ENCODE assay signal across 16 cellular contexts in genomic region chr17:66930933-66931332, GRCh38. TPM values are rescaled to one million over a fixed set of nuclear protein-coding genes. Genes with fewer than 3 reads are reported as not detected.
A peak's percentile ranks its signal among the peaks of the same experiment; 100 is the strongest.
DNase-seq lines count a peak whose midpoint lies in the region; ATAC-seq, FAIRE-seq and TF ChIP-seq lines count a peak whose summit lies in the region.
"Had no signal": no experiment of that assay in that cellular context is flagged by ENCODE, and none has a peak within 500 bp of the region (broad histone marks: within the 10 kb centered on the region; RNA-seq: fewer than 3 reads in every experiment).

No MANE protein-coding gene starts in this region.

- peaks cover 17% of the 10 kb centered on the region for H3K9me3 Mint-ChIP-seq in WTC11
- H3K9me3 Mint-ChIP-seq: activated CD4-positive, alpha-beta memory T cell treated with anti-CD3 and anti-CD28 coated beads for 36 hours; activated T-helper 17 cell treated with anti-CD3 and anti-CD28 coated beads, Interleukin-2, amount 50 U/mL, for 72 hours had no signal

- CTCF ChIA-PET in WTC11 (lab: Charles Lee), result interaction anchor here (1.2 to 2.0 kb wide), 2 partner anchors 86 to 227 kb away, joined by 3 to 5 read pairs; no protein-coding TSS in a partner anchor
- CTCF ChIA-PET in HepG2 (lab: Yijun Ruan, JAX; ENCODE audit: low intra/inter-chr PET ratio, low total read pairs), result no interaction called here

- H3K27me3 ChIP-seq in HepG2 (ENCODE audit: control insufficient read depth in 1 of 2, insufficient read depth in 2 of 2, low read length in 2 of 2) (peaks cover 2 to 8% of the 10 kb centered on the region in 2 experiments; a peak in 4 of 5 replicates), colonic mucosa (no peaks in the 10 kb centered on the region), Peyer's patch (no peaks in the 10 kb centered on the region)

- H3K9me3 ChIP-seq in HepG2 (ENCODE audit: low read length) (no peaks in the 10 kb centered on the region), colonic mucosa (no peaks in the 10 kb centered on the region), Peyer's patch (no peaks in the 10 kb centered on the region)
- H3K9me3 ChIP-seq: heart left ventricle had no signal

- H3K4me3 Mint-ChIP-seq in WTC11, result no peak overlapping the region
- H3K4me3 Mint-ChIP-seq: activated CD4-positive, alpha-beta memory T cell treated with anti-CD3 and anti-CD28 coated beads for 36 hours; activated T-helper 17 cell treated with anti-CD3 and anti-CD28 coated beads, Interleukin-2, amount 50 U/mL, for 72 hours had no signal

- no peak overlapping the region for H3K27ac ChIP-seq in HepG2 (ENCODE audit: extremely low read length, insufficient read depth, low read length)
- H3K27ac ChIP-seq in colonic mucosa, result no peak overlapping the region
- H3K27ac ChIP-seq in Peyer's patch, result no peak overlapping the region
- H3K27ac ChIP-seq: coronary artery, heart left ventricle, parathyroid adenoma had no signal

- no peaks in the 10 kb centered on the region for H3K4me1 Mint-ChIP-seq in WTC11
- H3K4me1 Mint-ChIP-seq: activated T-helper 17 cell treated with anti-CD3 and anti-CD28 coated beads, Interleukin-2, amount 50 U/mL, for 72 hours had no signal

- H3K4me3 ChIP-seq in HepG2 (replicated peaks in 1 of 3; ENCODE audit: insufficient read depth in 1 of 3, low read depth in 2 of 3, low read length in 3 of 3), result no peak overlapping the region
- no peak overlapping the region for H3K4me3 ChIP-seq in colonic mucosa
- H3K4me3 ChIP-seq in Peyer's patch, result no peak overlapping the region
- H3K4me3 ChIP-seq: coronary artery, heart left ventricle had no signal

- peak; percentile 17 for DNase-seq in ELR (ENCODE audit: low read depth)
- no peak for DNase-seq in WTC11 (ENCODE audit: low spot score)
- peak; percentile 40 for DNase-seq in HepG2 (ENCODE audit: low spot score)
- DNase-seq in colonic mucosa, result no peak
- DNase-seq in stimulated activated CD4-positive, alpha-beta T cell treated with anti-CD3 and anti-CD28 coated beads, Interleukin-4, amount 100 ng/mL, for 1 hour, result no peak
- DNase-seq in Peyer's patch, result no peak
- DNase-seq: activated CD4-positive, alpha-beta memory T cell treated with anti-CD3 and anti-CD28 coated beads for 36 hours; heart left ventricle; Kasumi-1; NCI-H1694; NCI-H524 treated with DMSO at 0.1 percent for 48 hours had no signal

- TF ChIP-seq RAD21 in Ishikawa (IDR thresholded peaks at IDR 0.05; ENCODE audit: low read depth) (no peak), HepG2 (CRISPR knock-in tag; IDR thresholded peaks at IDR 0.05) (no peak)

- POLR2A ChIA-PET in WTC11 (lab: Charles Lee) (no interaction called here), HepG2 (lab: Yijun Ruan, JAX) (no interaction called here)

- in situ Hi-C loops in HepG2 (cut with HindIII; ENCODE audit: extremely low pct_ligation_motif_present, low pct_unique_long_range_greater_than_20kb), result no loop called here

- BruUV-seq in HepG2 (replicated peaks; lab: Mats Ljungman, UMichigan), result no TSS peak

- ATAC-seq in WTC11, result peak; percentile 93
- peak; percentile 70 for ATAC-seq in HepG2
- ATAC-seq in GM18505 (IDR thresholded peaks at IDR 0.05; ENCODE audit: unreplicated experiment), result no peak
- ATAC-seq: activated T-helper 17 cell treated with anti-CD3 and anti-CD28 coated beads, Interleukin-2, amount 50 U/mL, for 72 hours had no signal

- no peaks in the 10 kb centered on the region for H4K20me1 ChIP-seq in HepG2 (ENCODE audit: insufficient read depth, low read length)

- no peak for TF ChIP-seq CTCF in WTC11 (IDR thresholded peaks at IDR 0.05)
- TF ChIP-seq CTCF in HepG2 (CRISPR knock-in tag; IDR thresholded peaks at IDR 0.05), result no peak
- TF ChIP-seq CTCF in colonic mucosa (IDR thresholded peaks at IDR 0.05), result no peak
- no peak for TF ChIP-seq CTCF in Peyer's patch (IDR thresholded peaks at IDR 0.05)

- FAIRE-seq in HepG2 (lab: Jason Lieb, UNC), result no peak

- no peaks in the 10 kb centered on the region for H3K4me1 ChIP-seq in HepG2 (ENCODE audit: insufficient read depth, low read length)
- no peaks in the 10 kb centered on the region for H3K4me1 ChIP-seq in colonic mucosa
- H3K4me1 ChIP-seq in Peyer's patch, result no peaks in the 10 kb centered on the region
- H3K4me1 ChIP-seq: heart left ventricle, parathyroid adenoma had no signal

- TF ChIP-seq POLR2A in HepG2 (IDR thresholded peaks at IDR 0.05; ENCODE audit: insufficient read depth in 1 of 2, low read depth in 2 of 2, low read length in 2 of 2) (no peak), GM18505 (IDR thresholded peaks at IDR 0.05; ENCODE audit: borderline replicate concordance, extremely low read depth, insufficient read depth, insufficient read length) (no peak), Peyer's patch (IDR thresholded peaks at IDR 0.05) (no peak)

- H3K36me3 ChIP-seq in HepG2 (replicated peaks in 1 of 2; ENCODE audit: control insufficient read depth in 1 of 2, insufficient read depth in 2 of 2, low read length in 2 of 2) (no peaks in the 10 kb centered on the region), colonic mucosa (no peaks in the 10 kb centered on the region), Peyer's patch (no peaks in the 10 kb centered on the region)
- H3K36me3 ChIP-seq: heart left ventricle had no signal

- H3K4me2 ChIP-seq in HepG2 (ENCODE audit: low read depth, low read length), result no peak overlapping the region

- 11% methylated on average over 3 of the region's 3 CpGs for WGBS in HepG2 (ENCODE audit: low lambda C conversion rate)

- H2AFZ ChIP-seq in HepG2 (ENCODE audit: low read length), result no peak overlapping the region
- H2AFZ ChIP-seq: parathyroid adenoma had no signal

- H3K79me2 ChIP-seq in HepG2 (ENCODE audit: insufficient read depth, low read length), result no peaks in the 10 kb centered on the region
- H3K79me2 ChIP-seq: parathyroid adenoma had no signal

- peaks cover 4% of the 10 kb centered on the region for H3K36me3 Mint-ChIP-seq in WTC11
- H3K36me3 Mint-ChIP-seq: activated CD4-positive, alpha-beta memory T cell treated with anti-CD3 and anti-CD28 coated beads for 36 hours had no signal

- no peaks in the 10 kb centered on the region; the same call in 1 of the 2 replicates for H3K27me3 Mint-ChIP-seq in WTC11 (ENCODE audit: low read depth)

- TF ChIP-seq EP300 in Ishikawa (IDR thresholded peaks at IDR 0.05; ENCODE audit: borderline replicate concordance) (no peak), HepG2 (IDR thresholded peaks at IDR 0.05; ENCODE audit: low read depth in 2 of 2, low read length in 2 of 2) (no peak), HepG2 (CRISPR knock-in tag; IDR thresholded peaks at IDR 0.05; ENCODE audit: borderline replicate concordance) (no peak)

- no peak overlapping the region for H3K27ac Mint-ChIP-seq in WTC11
- H3K27ac Mint-ChIP-seq: activated CD4-positive, alpha-beta memory T cell treated with anti-CD3 and anti-CD28 coated beads for 36 hours; activated T-helper 17 cell treated with anti-CD3 and anti-CD28 coated beads, Interleukin-2, amount 50 U/mL, for 72 hours had no signal

- no peak overlapping the region for H3K9ac ChIP-seq in HepG2 (ENCODE audit: insufficient read depth, low read depth, low read length)
- H3K9ac ChIP-seq in colonic mucosa (ENCODE audit: low read depth in 2 of 2, low read length in 2 of 2), result no peak overlapping the region
- H3K9ac ChIP-seq: parathyroid adenoma had no signal

- intact Hi-C loops in HepG2 (cut with micrococcal nuclease; ENCODE audit: unreplicated experiment), result no loop called here
- intact Hi-C loops in colonic mucosa (cut with DNase I), result no loop called here

TF ChIP-seq in WTC11, 78 proteins besides CTCF, POLR2A, EP300 and RAD21 (continues in another document):
- TF ChIP-seq NR2C2 (CRISPR knock-in tag; IDR thresholded peaks at IDR 0.05), result no peak

TF ChIP-seq in HepG2, 621 proteins besides CTCF, POLR2A, EP300 and RAD21 (continues in another document):
- TF ChIP-seq RFXAP (CRISPR knock-in tag; IDR thresholded peaks at IDR 0.05; ENCODE audit: borderline replicate concordance), result no peak
- no peak for TF ChIP-seq BRCA1 (CRISPR knock-in tag; IDR thresholded peaks at IDR 0.05)
- no peak for TF ChIP-seq ZNF569 (CRISPR knock-in tag; IDR thresholded peaks at IDR 0.05; ENCODE audit: borderline replicate concordance)
- no peak for TF ChIP-seq GATA4 (IDR thresholded peaks at IDR 0.05; ENCODE audit: borderline replicate concordance, low read depth)

RNA-seq across cellular contexts. Expression of gene CACNG4, which starts 33.6 kb away (rescaled TPM):
- total RNA-seq in WTC11 (2021) (1.6 to 3.4 TPM (median 2.3 TPM) in 3 replicates), HepG2 (2016; rRNA removed; fragmentation: Illumina TruSeq; extraction: Trizol) (0.09 and 0.11 TPM in 2 replicates), colonic mucosa (under 1 TPM; 0.20 to 0.35 TPM), Peyer's patch (under 1 TPM in 1 of 4 donors, not detected in 3; 0.40 TPM)
- 0.09 and 0.10 TPM in 2 replicates for total RNA-seq in HepG2 (2016; cell fraction: cytosol; rRNA removed; fragmentation: Illumina TruSeq; extraction: Trizol; ENCODE audit: low read depth)
- 0.09 TPM in 2 replicates for total RNA-seq in HepG2 (2016; cell fraction: insoluble cytoplasmic fraction; rRNA removed; fragmentation: Illumina TruSeq; extraction: Trizol)
- total RNA-seq in HepG2 (2016; cell fraction: membrane; rRNA removed; fragmentation: Illumina TruSeq; extraction: Trizol), result 0.17 and 0.19 TPM in 2 replicates
- total RNA-seq in HepG2 (2016; cell fraction: nucleus; rRNA removed; fragmentation: Illumina TruSeq; extraction: Trizol), result not detected in 2 replicates
- polyA plus RNA-seq in HepG2 (2011; rRNA removed), result 0.09 and 0.17 TPM in 2 replicates
- 0.14 and 0.19 TPM in 2 replicates for polyA plus RNA-seq in HepG2 (2011; cell fraction: cytosol; rRNA removed)
- 0.07 and 0.21 TPM in 2 replicates for polyA plus RNA-seq in HepG2 (2011; cell fraction: nucleus; rRNA removed)
- polyA plus RNA-seq in HepG2 (2012), result 0.08 and 0.12 TPM in 2 replicates
- polyA plus RNA-seq in HepG2 (2016; cell fraction: cytosol; fragmentation: Illumina TruSeq; extraction: Trizol; ENCODE audit: low read depth), result 0.12 and 0.14 TPM in 2 replicates
- polyA plus RNA-seq in HepG2 (2016; cell fraction: insoluble cytoplasmic fraction; fragmentation: Illumina TruSeq; extraction: Trizol; ENCODE audit: low read depth), result 0.09 TPM in 1 of 2 replicates, not detected in the other
- 0.17 and 0.26 TPM in 2 replicates for polyA plus RNA-seq in HepG2 (2016; cell fraction: membrane; fragmentation: Illumina TruSeq; extraction: Trizol; ENCODE audit: low read depth)
- not detected in 2 replicates for polyA plus RNA-seq in HepG2 (2016; cell fraction: nucleus; fragmentation: Illumina TruSeq; extraction: Trizol; ENCODE audit: insufficient read depth, low read depth)
- 0.22 TPM in 1 of 2 replicates, not detected in the other for polyA minus RNA-seq in HepG2 (2011; rRNA and poly(A)+ RNA removed; ENCODE audit: low replicate concordance)
- polyA minus RNA-seq in HepG2 (2011; cell fraction: cytosol; rRNA and poly(A)+ RNA removed), result not detected in 2 replicates
- polyA minus RNA-seq in HepG2 (2011; cell fraction: nucleus; rRNA and poly(A)+ RNA removed), result not detected in 2 replicates
- total RNA-seq: activated CD4-positive, alpha-beta memory T cell treated with anti-CD3 and anti-CD28 coated beads for 36 hours; activated T-helper 17 cell treated with anti-CD3 and anti-CD28 coated beads, Interleukin-2, amount 50 U/mL, for 72 hours had no signal

Comparison
In these comparisons a context has a peak if more than half of its experiments do, and no peak if none do; other contexts are left out.
1. DNase-seq: peak in ELR (single experiment) and HepG2 (single experiment); none in WTC11 (single experiment), colonic mucosa (single experiment), stimulated activated CD4-positive, alpha-beta T cell treated with anti-CD3 and anti-CD28 coated beads, Interleukin-4, amount 100 ng/mL, for 1 hour (single experiment) and Peyer's patch (0 of 3).